In the genomic region with DNA sequence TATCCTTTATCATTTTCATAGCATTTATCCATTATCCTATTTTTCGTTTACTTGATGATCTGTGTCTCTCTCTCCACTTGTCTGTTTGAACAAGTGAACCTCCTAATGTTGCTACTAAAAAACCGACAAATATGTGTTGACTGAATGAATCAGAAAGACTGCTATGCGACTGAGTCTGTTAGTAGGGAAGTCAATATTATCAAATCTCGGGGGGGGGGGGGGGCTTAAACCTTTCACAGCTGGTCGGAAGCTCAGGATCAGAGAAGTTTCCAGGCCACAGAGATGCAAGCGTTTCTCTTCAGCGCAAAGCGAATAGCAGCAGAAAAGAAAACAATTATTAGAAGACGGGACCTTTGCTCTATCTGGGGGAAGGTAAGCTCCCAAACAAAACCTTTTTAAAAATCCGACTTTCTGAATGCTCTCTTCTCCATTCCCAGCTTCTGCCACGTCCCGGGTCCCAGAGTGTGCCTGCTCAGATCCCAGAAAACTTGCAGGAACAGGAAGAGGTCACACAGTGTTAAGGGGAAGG, we compare ENCODE assay signal across 8 cellular contexts. TPM values are rescaled to one million over a fixed set of nuclear protein-coding genes. Genes with fewer than 3 reads are reported as not detected.
DNase-seq lines count a peak whose midpoint lies in the region; ATAC-seq, FAIRE-seq and TF ChIP-seq lines count a peak whose summit lies in the region.

No MANE protein-coding gene starts in this region.

- FAIRE-seq in endothelial cell of umbilical vein (lab: Jason Lieb, UNC), result peak; percentile 62

- no peaks in the 10 kb centered on the region for H3K27me3 ChIP-seq in Panc1 (ENCODE audit: control insufficient read depth, insufficient read depth, low read length)
- H3K27me3 ChIP-seq in endothelial cell of umbilical vein (ENCODE audit: control insufficient read depth in 2 of 2, insufficient read depth in 2 of 2, low read length in 2 of 2), result no peaks in the 10 kb centered on the region
- no peaks in the 10 kb centered on the region for H3K27me3 ChIP-seq in neutrophil

- in situ Hi-C loops in Panc1 (cut with HindIII; ENCODE audit: low pct_unique_long_range_greater_than_20kb, low sequenced_read_pairs), result no loop called here

- BruUV-seq in Panc1 (replicated peaks; lab: Mats Ljungman, UMichigan), result TSS peak; percentile 94
- BruUV-seq in endothelial cell of umbilical vein (replicated peaks; lab: Mats Ljungman, UMichigan), result TSS peak; percentile 80

- peaks cover 19% of the 10 kb centered on the region for H3K36me3 ChIP-seq in Panc1 (ENCODE audit: control insufficient read depth, insufficient read depth, low read length)
- peaks cover 7 to 9% of the 10 kb centered on the region in 2 experiments for H3K36me3 ChIP-seq in endothelial cell of umbilical vein (ENCODE audit: control insufficient read depth in 2 of 2, extremely low read depth in 1 of 2, insufficient read depth in 2 of 2, low read length in 2 of 2)
- H3K36me3 ChIP-seq in neutrophil, result peaks cover 14% of the 10 kb centered on the region

- TF ChIP-seq CTCF in Panc1 (IDR thresholded peaks at IDR 0.05) (no peak), endothelial cell of umbilical vein (IDR thresholded peaks at IDR 0.05; ENCODE audit: extremely low read depth in 1 of 2, insufficient read depth in 1 of 2, low read depth in 1 of 2, low read length in 2 of 2) (no peak), neutrophil (IDR thresholded peaks at IDR 0.05) (no peak)

- no peak for ATAC-seq in Panc1
- no peak for ATAC-seq in GM18511 (IDR thresholded peaks at IDR 0.05; ENCODE audit: unreplicated experiment)
- no peak for ATAC-seq in GM18861 (IDR thresholded peaks at IDR 0.05; ENCODE audit: unreplicated experiment)
- no peak for ATAC-seq in HG02588 (IDR thresholded peaks at IDR 0.05; ENCODE audit: unreplicated experiment)

- peak overlapping the region; percentile 85 for H3K9ac ChIP-seq in endothelial cell of umbilical vein (replicated peaks; ENCODE audit: extremely low read depth, insufficient read depth, low read length)

- H2AFZ ChIP-seq in endothelial cell of umbilical vein (ENCODE audit: low read depth, low read length), result peak overlapping the region; percentile 74

- POLR2A ChIA-PET in Panc1 (lab: Charles Lee) (no interaction called here), endothelial cell of umbilical vein (lab: Charles Lee) (interaction anchor here (0.6 to 0.8 kb wide), 2 partner anchors 55 to 1361 kb away, joined by 3 read pairs; no protein-coding TSS in a partner anchor)

- H3K4me2 ChIP-seq in endothelial cell of umbilical vein (ENCODE audit: insufficient read depth, low read length), result peak overlapping the region; percentile 94

- H3K27ac ChIP-seq in Panc1 (ENCODE audit: low read length) (peak overlapping the region; percentile 96), endothelial cell of umbilical vein (ENCODE audit: insufficient read depth, low read depth, low read length) (peak overlapping the region; percentile 85), neutrophil (peak overlapping the region; percentile 88)

- H3K4me1 ChIP-seq in Panc1 (ENCODE audit: control insufficient read depth, insufficient read depth, low read length) (peaks cover 9% of the 10 kb centered on the region; the same call in 1 of the 2 replicates), endothelial cell of umbilical vein (ENCODE audit: control insufficient read depth, extremely low read depth, insufficient read depth, low read length) (peaks cover 15% of the 10 kb centered on the region), neutrophil (ENCODE audit: control insufficient read depth in 1 of 2, insufficient read depth in 1 of 2, low read depth in 1 of 2, low read length in 1 of 2) (peaks cover 16 to 21% of the 10 kb centered on the region in 2 experiments)

- CTCF ChIA-PET in Panc1 (lab: Charles Lee) (interaction anchor here (0.7 kb wide), 1 partner anchor 14 kb away, joined by 8 read pairs; no protein-coding TSS in a partner anchor), endothelial cell of umbilical vein (lab: Charles Lee) (interaction anchor here (0.9 to 2.2 kb wide), 4 partner anchors 48 to 1614 kb away, joined by 4 to 8 read pairs (median 5); no protein-coding TSS in a partner anchor)

- dilution Hi-C loops in endothelial cell of umbilical vein (cut with MboI; ENCODE audit: extremely low pct_ligation_motif_present, low sequenced_read_pairs), result no loop called here

- intact Hi-C loops in Panc1 (cut with micrococcal nuclease; ENCODE audit: unreplicated experiment), result no loop called here
- intact Hi-C loops in endothelial cell of umbilical vein (cut with micrococcal nuclease), result loop anchor here (1.0 to 10.0 kb wide), 6 partner anchors 305 to 1852 kb away; partner anchors contain the start of genes ERAP2 and RGMB

- DNase-seq in Panc1 (ENCODE audit: low read depth, low spot score) (no peak), endothelial cell of umbilical vein (ENCODE audit: low read depth, low spot score) (no peak), dedifferentiated amniotic fluid mesenchymal stem cell (ENCODE audit: extremely low spot score) (no peak)

- H3K79me2 ChIP-seq in endothelial cell of umbilical vein (ENCODE audit: control insufficient read depth, insufficient read depth, low read length), result peaks cover 25% of the 10 kb centered on the region

- TF ChIP-seq POLR2A in endothelial cell of umbilical vein (IDR thresholded peaks at IDR 0.05; ENCODE audit: low read depth, low read length), result no peak

- H3K9me3 ChIP-seq in Panc1 (ENCODE audit: control insufficient read depth, insufficient read depth, low read depth, low read length), result no peaks in the 10 kb centered on the region
- no peaks in the 10 kb centered on the region for H3K9me3 ChIP-seq in endothelial cell of umbilical vein (replicated peaks; ENCODE audit: control insufficient read depth, insufficient read depth, low read length)
- H3K9me3 ChIP-seq in neutrophil, result no peaks in the 10 kb centered on the region

- H3K9me1 ChIP-seq in endothelial cell of umbilical vein (replicated peaks; ENCODE audit: control insufficient read depth, extremely low read depth, insufficient read depth, low read length), result no peaks in the 10 kb centered on the region

- no peaks in the 10 kb centered on the region for H4K20me1 ChIP-seq in endothelial cell of umbilical vein (replicated peaks; ENCODE audit: control insufficient read depth, extremely low read depth, insufficient read depth, low read length)

- peak overlapping the region; percentile 99 for H3K4me3 ChIP-seq in GM08714 (ENCODE audit: low read length)
- H3K4me3 ChIP-seq in Panc1 (ENCODE audit: low read depth in 2 of 2, low read length in 2 of 2), result peak overlapping the region; percentile 98 to 100
- peak overlapping the region; percentile 83 to 97 (median 91) for H3K4me3 ChIP-seq in endothelial cell of umbilical vein (replicated peaks in 1 of 3; ENCODE audit: insufficient read depth in 1 of 3, low read depth in 1 of 3, low read length in 3 of 3)
- H3K4me3 ChIP-seq in neutrophil (ENCODE audit: low read depth in 1 of 2, low read length in 1 of 2), result peak overlapping the region; percentile 74 to 91

TF ChIP-seq in endothelial cell of umbilical vein, 7 proteins besides CTCF, POLR2A, EP300 and RAD21:
- no peak for TF ChIP-seq GATA2 (IDR thresholded peaks at IDR 0.05; ENCODE audit: insufficient read depth, insufficient read length, low read depth, low read length)

RNA-seq across cellular contexts. Expression of gene RIOK2, which starts 0.4 kb away (rescaled TPM):
- total RNA-seq in Panc1 (2021; ENCODE audit: unreplicated experiment) (32.5 TPM), endothelial cell of umbilical vein (17.5 and 25.4 TPM in 2 replicates)
- polyA plus RNA-seq in Panc1 (2012; ENCODE audit: insufficient read length), result 26.3 TPM
- 2.2 and 3.5 TPM in 2 replicates for polyA plus RNA-seq in endothelial cell of umbilical vein
- polyA plus RNA-seq in endothelial cell of umbilical vein (2011; cell fraction: cytosol; rRNA removed), result 6.9 and 9.0 TPM in 2 replicates
- polyA plus RNA-seq in endothelial cell of umbilical vein (2011; cell fraction: nucleus; rRNA removed), result 10.4 and 11.1 TPM in 2 replicates
- polyA plus RNA-seq in endothelial cell of umbilical vein (2012), result 26.6 and 31.5 TPM in 2 replicates
- 8.5 and 8.7 TPM in 2 replicates for polyA minus RNA-seq in endothelial cell of umbilical vein
- polyA minus RNA-seq in endothelial cell of umbilical vein (2011; cell fraction: cytosol; rRNA and poly(A)+ RNA removed), result 6.1 TPM
- polyA minus RNA-seq in endothelial cell of umbilical vein (2011; cell fraction: nucleus; rRNA and poly(A)+ RNA removed), result 29.0 and 29.4 TPM in 2 replicates

RNA-seq across cellular contexts. Expression of gene LIX1, which starts 40.2 kb away (rescaled TPM):
- not detected for total RNA-seq in Panc1 (2021; ENCODE audit: unreplicated experiment)
- not detected for polyA plus RNA-seq in Panc1 (2012; ENCODE audit: insufficient read length)
- not detected in 2 replicates for total RNA-seq in endothelial cell of umbilical vein
- not detected in 2 replicates for polyA plus RNA-seq in endothelial cell of umbilical vein
- not detected in 2 replicates for polyA plus RNA-seq in endothelial cell of umbilical vein (2011; cell fraction: cytosol; rRNA removed)
- polyA plus RNA-seq in endothelial cell of umbilical vein (2011; cell fraction: nucleus; rRNA removed), result not detected in 2 replicates
- not detected in 2 replicates for polyA plus RNA-seq in endothelial cell of umbilical vein (2012)
- not detected in 2 replicates for polyA minus RNA-seq in endothelial cell of umbilical vein
- polyA minus RNA-seq in endothelial cell of umbilical vein (2011; cell fraction: cytosol; rRNA and poly(A)+ RNA removed), result not detected
- not detected in 2 replicates for polyA minus RNA-seq in endothelial cell of umbilical vein (2011; cell fraction: nucleus; rRNA and poly(A)+ RNA removed)
